In genomic region chr13:102777716-102778115, GRCh38 we compare ENCODE assay signal across 36 cellular contexts.
"Had no signal": no experiment of that assay in that cellular context is flagged by ENCODE, and none has a peak within 500 bp of the region (broad histone marks: within the 10 kb centered on the region; RNA-seq: fewer than 3 reads in every experiment).

No MANE protein-coding gene starts in this region.

- H3K4me3 Mint-ChIP-seq: activated B cell treated with CpG ODN at 0.5 μM for 24 hours; activated CD4-positive, alpha-beta memory T cell treated with anti-CD3 and anti-CD28 coated beads for 36 hours; activated CD4-positive, alpha-beta T cell treated with anti-CD3 and anti-CD28 coated beads, Interleukin-2, amount 10 ng/mL, durations not matched to agents 24 days and 14 days; activated CD8-positive, alpha-beta T cell treated with anti-CD3 and anti-CD28 coated beads for 36 hours; activated naive CD4-positive, alpha-beta T cell treated with anti-CD3 and anti-CD28 coated beads for 36 hours; activated naive CD8-positive, alpha-beta T cell treated with anti-CD3 and anti-CD28 coated beads, Interleukin-2, amount 10 ng/mL, durations not matched to agents 7 days and 5 days; activated naive CD8-positive, alpha-beta T cell treated with anti-CD3 and anti-CD28 coated beads, Interleukin-2, amount 50 U/mL, for 24 hours; activated T-cell treated with anti-CD3 and anti-CD28 coated beads, Interleukin-2, amount 50 U/mL, for 4 hours; activated T-cell treated with anti-CD3 and anti-CD28 coated beads, Interleukin-2, amount 50 U/mL, for 72 hours; activated T-helper 1 cell treated with anti-CD3 and anti-CD28 coated beads, Interleukin-12 subunit alpha, Interleukin-12 subunit beta, Interleukin-2, Interleukin-4 antibody, amounts not matched to agents 30 ng/mL and 10 ng/mL and 1 ng/mL, durations not matched to agents 14 hours and 24 hours and 36 hours; activated T-helper 17 cell treated with anti-CD3 and anti-CD28 coated beads, Interleukin-2, amount 50 U/mL, for 72 hours; brain; central memory CD8-positive, alpha-beta T cell; T-helper 1 cell treated with Interleukin-12 subunit alpha and Interleukin-12 subunit beta and Interleukin-4 antibody, amounts not matched to agents 30 μg/mL and 1 μg/mL, for 36 hours; T-helper 2 cell treated with Interferon-gamma antibody and Interleukin-4, amounts not matched to agents 5 μg/mL and 100 μg/mL, for 36 hours had no signal

- DNase-seq: activated B cell treated with CpG ODN at 0.5 μM for 24 hours; activated CD4-positive, alpha-beta memory T cell treated with anti-CD3 and anti-CD28 coated beads for 36 hours; activated CD4-positive, alpha-beta T cell treated with anti-CD3 and anti-CD28 coated beads for 4 hours; activated CD4-positive, alpha-beta T cell treated with anti-CD3 and anti-CD28 coated beads, Interleukin-2, amount 10 ng/mL, durations not matched to agents 24 days and 14 days; activated CD4-positive, alpha-beta T cell treated with anti-CD3 and anti-CD28 coated beads, Interleukin-2, amount 50 U/mL, for 1 hour; activated CD4-positive, alpha-beta T cell treated with anti-CD3 and anti-CD28 coated beads, Interleukin-2, amount 50 U/mL, for 4 hours; activated CD4-positive, CD25-positive, alpha-beta regulatory T cell treated with anti-CD3 and anti-CD28 coated beads, Interleukin-2, amount 50 U/mL, for 72 hours; activated CD8-positive, alpha-beta memory T cell treated with anti-CD3 and anti-CD28 coated beads, Interleukin-2, amount 50 U/mL, for 4 hours; activated CD8-positive, alpha-beta T cell treated with anti-CD3 and anti-CD28 coated beads for 36 hours; activated effector memory CD4-positive, alpha-beta T cell treated with anti-CD3 and anti-CD28 coated beads, Interleukin-2, amount 50 U/mL, for 16 hours; activated gamma-delta T cell treated with Interleukin-2 at 50 U/mL for 16 hours; activated naive CD4-positive, alpha-beta T cell; activated naive CD4-positive, alpha-beta T cell treated with anti-CD3 and anti-CD28 coated beads for 36 hours; activated naive CD4-positive, alpha-beta T cell treated with anti-CD3 and anti-CD28 coated beads, Interleukin-2, amount 50 U/mL, for 16 hours; activated naive CD8-positive, alpha-beta T cell treated with anti-CD3 and anti-CD28 coated beads, Interleukin-2, amount 10 ng/mL, durations not matched to agents 7 days and 5 days; activated naive CD8-positive, alpha-beta T cell treated with anti-CD3 and anti-CD28 coated beads, Interleukin-2, amount 50 U/mL, for 24 hours; activated T-cell treated with anti-CD3 and anti-CD28 coated beads for 4 hours; activated T-cell treated with anti-CD3 and anti-CD28 coated beads, Interleukin-2, amount 50 U/mL, for 1 hour; activated T-cell treated with anti-CD3 and anti-CD28 coated beads, Interleukin-2, amount 50 U/mL, for 4 hours; activated T-cell treated with anti-CD3 and anti-CD28 coated beads, Interleukin-2, amount 50 U/mL, for 72 hours; amygdala; anterior cingulate cortex; caudate nucleus; cerebellar nuclear complex; T-helper 1 cell; T-helper 2 cell; T-helper 9 cell had no signal

- H3K27me3 ChIP-seq: ascending aorta had no signal

- ATAC-seq: activated CD8-positive, alpha-beta T cell treated with anti-CD3 and anti-CD28 coated beads for 36 hours; activated naive CD4-positive, alpha-beta T cell treated with anti-CD3 and anti-CD28 coated beads, Interleukin-2, amount 50 U/mL, for 72 hours; activated naive CD8-positive, alpha-beta T cell treated with anti-CD3 and anti-CD28 coated beads, Interleukin-2, amount 50 U/mL, for 24 hours; activated T-cell treated with anti-CD3 and anti-CD28 coated beads, Interleukin-2, amount 50 U/mL, for 4 hours; activated T-cell treated with anti-CD3 and anti-CD28 coated beads, Interleukin-2, amount 50 U/mL, for 72 hours; activated T-helper 17 cell treated with anti-CD3 and anti-CD28 coated beads, Interleukin-2, amount 50 U/mL, for 72 hours had no signal

- H3K27ac Mint-ChIP-seq: activated B cell treated with CpG ODN at 0.5 μM for 24 hours; activated CD4-positive, alpha-beta memory T cell treated with anti-CD3 and anti-CD28 coated beads for 36 hours; activated CD4-positive, alpha-beta T cell treated with anti-CD3 and anti-CD28 coated beads, Interleukin-2, amount 10 ng/mL, durations not matched to agents 24 days and 14 days; activated CD8-positive, alpha-beta T cell treated with anti-CD3 and anti-CD28 coated beads for 36 hours; activated naive CD4-positive, alpha-beta T cell treated with anti-CD3 and anti-CD28 coated beads for 36 hours; activated naive CD4-positive, alpha-beta T cell treated with anti-CD3 and anti-CD28 coated beads, Interleukin-2, amount 50 U/mL, for 72 hours; activated naive CD8-positive, alpha-beta T cell treated with anti-CD3 and anti-CD28 coated beads, Interleukin-2, amount 10 ng/mL, durations not matched to agents 7 days and 5 days; activated naive CD8-positive, alpha-beta T cell treated with anti-CD3 and anti-CD28 coated beads, Interleukin-2, amount 50 U/mL, for 24 hours; activated T-cell treated with anti-CD3 and anti-CD28 coated beads, Interleukin-2, amount 50 U/mL, for 72 hours; activated T-helper 1 cell treated with anti-CD3 and anti-CD28 coated beads, Interleukin-12 subunit alpha, Interleukin-12 subunit beta, Interleukin-2, Interleukin-4 antibody, amounts not matched to agents 30 ng/mL and 10 ng/mL and 1 ng/mL, durations not matched to agents 14 hours and 24 hours and 36 hours; activated T-helper 17 cell treated with anti-CD3 and anti-CD28 coated beads, Interleukin-2, amount 50 U/mL, for 72 hours; brain; T-helper 1 cell treated with Interleukin-12 subunit alpha and Interleukin-12 subunit beta and Interleukin-4 antibody, amounts not matched to agents 30 μg/mL and 1 μg/mL, for 36 hours had no signal

- H3K4me3 ChIP-seq: ascending aorta, cardiac muscle cell had no signal

- H3K9me3 ChIP-seq: ascending aorta had no signal

- H3K27ac ChIP-seq: ascending aorta, cardiac muscle cell had no signal

- H3K9me3 Mint-ChIP-seq: activated B cell treated with CpG ODN at 0.5 μM for 24 hours; activated naive CD4-positive, alpha-beta T cell treated with anti-CD3 and anti-CD28 coated beads, Interleukin-2, amount 50 U/mL, for 72 hours; activated T-cell treated with anti-CD3 and anti-CD28 coated beads, Interleukin-2, amount 50 U/mL, for 4 hours; central memory CD8-positive, alpha-beta T cell had no signal

- H3K36me3 ChIP-seq: cardiac muscle cell had no signal
